Comparison of ENCODE assay signal across 24 cellular contexts in genomic region chr18:62512996-62513395, GRCh38. TPM values are rescaled to one million over a fixed set of nuclear protein-coding genes. Genes with fewer than 3 reads are reported as not detected.
DNase-seq lines count a peak whose midpoint lies in the region; ATAC-seq, FAIRE-seq and TF ChIP-seq lines count a peak whose summit lies in the region.
"Had no signal": no experiment of that assay in that cellular context is flagged by ENCODE, and none has a peak within 500 bp of the region (broad histone marks: within the 10 kb centered on the region; RNA-seq: fewer than 3 reads in every experiment).

No MANE protein-coding gene starts in this region.

- peaks cover 12% of the 10 kb centered on the region for H3K9me3 ChIP-seq in vagina
- H3K9me3 ChIP-seq: BE2C had no signal

- H3K27ac ChIP-seq in vagina = no peak overlapping the region
- H3K27ac ChIP-seq: A549; BLaER1 treated with 17β-estradiol and CSF1 and Interleukin-3, amounts not matched to agents 10 nM and 100 nM had no signal

- no peaks in the 10 kb centered on the region for H3K27me3 ChIP-seq in vagina
- H3K27me3 ChIP-seq: BE2C; BLaER1 treated with 17β-estradiol and CSF1 and Interleukin-3, amounts not matched to agents 10 nM and 100 nM had no signal

- peak; percentile 33 for DNase-seq in M059J (ENCODE audit: low read depth)
- DNase-seq in RCC 7860 (ENCODE audit: low spot score) = no peak
- peak; percentile 65 for DNase-seq in epithelial cell of esophagus (ENCODE audit: low read depth)
- DNase-seq in glomerular visceral epithelial cell (ENCODE audit: extremely low spot score) = peak; percentile 9
- no peak for DNase-seq in activated T-cell treated with anti-CD3 and anti-CD28 coated beads, Interleukin-2, amount 50 U/mL, for 1 hour
- no peak for DNase-seq in middle frontal gyrus (ENCODE audit: extremely low spot score, low spot score)
- no peak for DNase-seq in omental fat pad (ENCODE audit: low spot score)
- no peak for DNase-seq in vagina (ENCODE audit: extremely low spot score in 2 of 2)
- DNase-seq: 8988T; ACHN; AML-193; BE2C; CD4-positive, alpha-beta T cell; CD8-positive, alpha-beta memory T cell; DMS53; DMS79 treated with DMSO at 0.1 percent for 48 hours; GF-D8; H9 had no signal

- no peaks in the 10 kb centered on the region for H3K36me3 ChIP-seq in vagina
- H3K36me3 ChIP-seq: BE2C had no signal

- FAIRE-seq in RCC 7860 (lab: Jason Lieb, UNC) = peak; percentile 16
- FAIRE-seq: A549, GM12891, GM18507 had no signal

- H3K4me3 ChIP-seq in epithelial cell of esophagus (ENCODE audit: low read length) (no peak overlapping the region), vagina (no peak overlapping the region)
- H3K4me3 ChIP-seq: A549; BLaER1 treated with 17β-estradiol and CSF1 and Interleukin-3, amounts not matched to agents 10 nM and 100 nM; GM23338 had no signal

- no peak for TF ChIP-seq POLR2A in vagina (IDR thresholded peaks at IDR 0.05)

- intact Hi-C loops in vagina (cut with DNase I) = no loop called here

- TF ChIP-seq CTCF in epithelial cell of esophagus (IDR thresholded peaks at IDR 0.05; ENCODE audit: insufficient read depth, low read depth, low read length, missing control alignments) (no peak), omental fat pad (IDR thresholded peaks at IDR 0.05) (no peak), vagina (IDR thresholded peaks at IDR 0.05) (no peak)

- no peak for ATAC-seq in omental fat pad (ENCODE audit: low FRiP score)
- ATAC-seq: A549, GM23338, HCT116 had no signal

- H3K4me1 ChIP-seq in vagina = no peaks in the 10 kb centered on the region
- H3K4me1 ChIP-seq: A549; BE2C; BLaER1 treated with 17β-estradiol and CSF1 and Interleukin-3, amounts not matched to agents 10 nM and 100 nM had no signal

RNA-seq across cellular contexts. Expression of gene ZCCHC2, which starts 9.8 kb away (rescaled TPM):
- total RNA-seq in M059J (2014; rRNA removed; shearing (Covaris generic)) = 9.6 and 13.0 TPM in 2 replicates
- total RNA-seq in omental fat pad (10 to 100 TPM; 22.1 to 37.1 (median 30.7) TPM), vagina (30.4 TPM)

Comparison
In these comparisons a context has a peak if more than half of its experiments do, and no peak if none do; other contexts are left out.
1. DNase-seq: peak in M059J (single experiment), epithelial cell of esophagus (single experiment) and glomerular visceral epithelial cell (single experiment); none in RCC 7860 (single experiment), activated T-cell treated with anti-CD3 and anti-CD28 coated beads, Interleukin-2, amount 50 U/mL, for 1 hour (single experiment), middle frontal gyrus (single experiment), omental fat pad (single experiment) and vagina (0 of 2).